In genomic region chr3:47162695-47163022, GRCh38 we compare ENCODE assay signal across 9 cellular contexts. TPM values are rescaled to one million over a fixed set of nuclear protein-coding genes. Genes with fewer than 3 reads are reported as not detected.
DNase-seq lines count a peak whose midpoint lies in the region; ATAC-seq, FAIRE-seq and TF ChIP-seq lines count a peak whose summit lies in the region.
"Had no signal": no experiment of that assay in that cellular context is flagged by ENCODE, and none has a peak within 500 bp of the region (broad histone marks: within the 10 kb centered on the region; RNA-seq: fewer than 3 reads in every experiment).

No MANE protein-coding gene starts in this region.

- intact Hi-C loops in right cardiac atrium (cut with DNase I): loop anchor here in 1 of 4 donors (10.0 kb wide), 1 partner anchor 138 kb away; no protein-coding TSS in a partner anchor

- H3K4me1 ChIP-seq in right cardiac atrium (ENCODE audit: control insufficient read depth, insufficient read depth, low read length) (peaks cover 6% of the 10 kb centered on the region), small intestine (ENCODE audit: control insufficient read depth in 2 of 2, insufficient read depth in 1 of 2, low read depth in 1 of 2, low read length in 1 of 2) (peaks cover 14 to 19% of the 10 kb centered on the region in 2 donors)

- H3K27me3 ChIP-seq in right cardiac atrium (ENCODE audit: control insufficient read depth, insufficient read depth): no peaks in the 10 kb centered on the region
- H3K27me3 ChIP-seq in small intestine (ENCODE audit: control insufficient read depth in 2 of 2, insufficient read depth in 2 of 2, low read length in 2 of 2): no peaks in the 10 kb centered on the region

- H3K27ac ChIP-seq in right cardiac atrium (ENCODE audit: low read length) (no peak overlapping the region), small intestine (ENCODE audit: low read depth in 1 of 2, low read length in 1 of 2) (peak overlapping the region; percentile 94 to 99)

- H3K27ac Mint-ChIP-seq in activated T-cell treated with anti-CD3 and anti-CD28 coated beads, Interleukin-2, amount 50 U/mL, for 24 hours: peak overlapping the region; percentile 97
- peak overlapping the region; percentile 96 for H3K27ac Mint-ChIP-seq in WTC11

- peak overlapping the region; percentile 90 for H3K4me3 ChIP-seq in right cardiac atrium (ENCODE audit: low read length)
- H3K4me3 ChIP-seq in small intestine (ENCODE audit: low read depth in 1 of 2, low read length in 2 of 2): peak overlapping the region; percentile 86 to 97

- TF ChIP-seq CTCF in WTC11 (IDR thresholded peaks at IDR 0.05): no peak

- no peak for FAIRE-seq in small intestine (lab: Jason Lieb, UNC)
- FAIRE-seq: islet of Langerhans had no signal

- CTCF ChIA-PET in WTC11 (lab: Charles Lee): interaction anchor here (1.3 kb wide), 1 partner anchor 69 kb away, joined by 3 read pairs; no protein-coding TSS in a partner anchor

- DNase-seq in activated T-cell treated with anti-CD3 and anti-CD28 coated beads, Interleukin-2, amount 50 U/mL, for 24 hours: no peak
- no peak for DNase-seq in activated T-cell treated with anti-CD3 and anti-CD28 coated beads, Interleukin-2, amount 50 U/mL, for 48 hours
- DNase-seq in WTC11 (ENCODE audit: low spot score) (no peak), right cardiac atrium (no peak), small intestine (peak; percentile 29), nucleus accumbens (lab: John Stamatoyannopoulos, UW) (no peak), mesenteric fat pad (ENCODE audit: low spot score) (no peak), islet precursor cell (no peak)

- WGBS in right cardiac atrium: 2% methylated on average over 6 of the region's 6 CpGs
- 1 to 2% (median 2%) methylated on average over 6 of the region's 6 CpGs for WGBS in small intestine, 3 donors

- peaks cover 35% of the 10 kb centered on the region for H3K36me3 Mint-ChIP-seq in activated T-cell treated with anti-CD3 and anti-CD28 coated beads, Interleukin-2, amount 50 U/mL, for 24 hours (ENCODE audit: low read depth)
- H3K36me3 Mint-ChIP-seq in WTC11: peaks cover 4% of the 10 kb centered on the region; the same call in 1 of the 2 replicates

- POLR2A ChIA-PET in WTC11 (lab: Charles Lee): no interaction called here

- H3K4me1 Mint-ChIP-seq in activated T-cell treated with anti-CD3 and anti-CD28 coated beads, Interleukin-2, amount 50 U/mL, for 24 hours (ENCODE audit: low read depth): peaks cover 62% of the 10 kb centered on the region
- H3K4me1 Mint-ChIP-seq in WTC11: peaks cover 50% of the 10 kb centered on the region

- H3K27me3 Mint-ChIP-seq in activated T-cell treated with anti-CD3 and anti-CD28 coated beads, Interleukin-2, amount 50 U/mL, for 24 hours: no peaks in the 10 kb centered on the region
- H3K27me3 Mint-ChIP-seq in WTC11 (ENCODE audit: low read depth): no peaks in the 10 kb centered on the region

- no peaks in the 10 kb centered on the region for H3K36me3 ChIP-seq in small intestine (ENCODE audit: control insufficient read depth in 2 of 2, insufficient read depth in 2 of 2, low read length in 2 of 2)

- H3K9me3 ChIP-seq in right cardiac atrium (ENCODE audit: control insufficient read depth, low read length) (no peaks in the 10 kb centered on the region), small intestine (ENCODE audit: control insufficient read depth, low read depth) (no peaks in the 10 kb centered on the region)

- H3K4me3 Mint-ChIP-seq in activated T-cell treated with anti-CD3 and anti-CD28 coated beads, Interleukin-2, amount 50 U/mL, for 24 hours: peak overlapping the region; percentile 94
- H3K4me3 Mint-ChIP-seq in WTC11: peak overlapping the region; percentile 93

- no peaks in the 10 kb centered on the region for H3K9me3 Mint-ChIP-seq in activated T-cell treated with anti-CD3 and anti-CD28 coated beads, Interleukin-2, amount 50 U/mL, for 24 hours
- no peaks in the 10 kb centered on the region for H3K9me3 Mint-ChIP-seq in WTC11

- ATAC-seq in WTC11 (no peak), right cardiac atrium (no peak)

TF ChIP-seq in WTC11, 78 proteins besides CTCF, POLR2A, EP300 and RAD21:
- no peak for TF ChIP-seq ATF6 (CRISPR knock-in tag; IDR thresholded peaks at IDR 0.05)
- no peak for TF ChIP-seq RELA (CRISPR knock-in tag; IDR thresholded peaks at IDR 0.05; ENCODE audit: borderline replicate concordance)
- TF ChIP-seq ERG (CRISPR knock-in tag; IDR thresholded peaks at IDR 0.05): no peak
- TF ChIP-seq IRF1 (CRISPR knock-in tag; IDR thresholded peaks at IDR 0.05): no peak
- TF ChIP-seq CBFB (CRISPR knock-in tag; IDR thresholded peaks at IDR 0.05; ENCODE audit: low read depth): no peak
- TF ChIP-seq NR2C2 (CRISPR knock-in tag; IDR thresholded peaks at IDR 0.05): no peak
- no peak for TF ChIP-seq FOXK1 (CRISPR knock-in tag; IDR thresholded peaks at IDR 0.05)
- no peak for TF ChIP-seq OVOL2 (CRISPR knock-in tag; IDR thresholded peaks at IDR 0.05; ENCODE audit: borderline replicate concordance)

RNA-seq across cellular contexts. Expression of gene SETD2, which starts 1.3 kb away (rescaled TPM):
- 33.5 to 39.8 TPM (median 33.5 TPM) in 3 replicates for total RNA-seq in WTC11 (2021)
- total RNA-seq in right cardiac atrium: 10 to 100 TPM; 28.4 to 35.6 (median 32.0) TPM
- 10.3 TPM for polyA plus RNA-seq in right cardiac atrium
- 10 to 100 TPM; 15.9 to 20.8 (median 16.6) TPM for polyA plus RNA-seq in small intestine
- 46.6 TPM for total RNA-seq in mesenteric fat pad
